Comparison of ENCODE assay signal across 1 cellular context in the genomic region with DNA sequence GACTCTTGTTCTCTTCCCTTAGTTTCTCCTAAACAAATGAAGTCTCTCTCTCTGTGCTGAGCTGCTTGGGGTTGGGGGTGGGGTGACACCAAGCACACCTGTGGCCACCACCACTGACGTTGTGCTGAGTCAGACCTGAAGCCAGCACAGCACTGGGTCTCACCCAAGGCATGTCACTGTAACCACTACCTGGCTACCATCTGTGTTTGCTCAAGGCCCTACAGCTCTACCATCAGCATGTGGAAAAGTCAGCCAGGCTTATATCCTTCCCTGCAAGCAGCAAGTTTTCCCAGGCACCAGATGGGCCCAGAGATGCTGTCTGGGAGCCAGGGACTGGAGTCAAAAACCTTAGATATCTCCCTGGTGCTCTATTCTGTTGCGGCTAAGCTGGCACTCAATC.
TF ChIP-seq lines count a peak whose summit lies in the region.

No MANE protein-coding gene starts in this region.

TF ChIP-seq in K562, 482 proteins besides CTCF, POLR2A, EP300 and RAD21:
- TF ChIP-seq NR0B1 (IDR thresholded peaks at IDR 0.05; ENCODE audit: partially characterized antibody): no peak
- TF ChIP-seq SMARCB1 (IDR thresholded peaks at IDR 0.05; ENCODE audit: insufficient read length, low read depth): no peak
- no peak for TF ChIP-seq ZFP36 (IDR thresholded peaks at IDR 0.05; ENCODE audit: low read depth, low read length, partially characterized antibody)
- no peak for TF ChIP-seq GATAD2B (IDR thresholded peaks at IDR 0.05; ENCODE audit: borderline replicate concordance)
- TF ChIP-seq ZNF561 (CRISPR knock-in tag; conservative IDR thresholded peaks at IDR 0.05): no peak
- TF ChIP-seq, protein P1, sequence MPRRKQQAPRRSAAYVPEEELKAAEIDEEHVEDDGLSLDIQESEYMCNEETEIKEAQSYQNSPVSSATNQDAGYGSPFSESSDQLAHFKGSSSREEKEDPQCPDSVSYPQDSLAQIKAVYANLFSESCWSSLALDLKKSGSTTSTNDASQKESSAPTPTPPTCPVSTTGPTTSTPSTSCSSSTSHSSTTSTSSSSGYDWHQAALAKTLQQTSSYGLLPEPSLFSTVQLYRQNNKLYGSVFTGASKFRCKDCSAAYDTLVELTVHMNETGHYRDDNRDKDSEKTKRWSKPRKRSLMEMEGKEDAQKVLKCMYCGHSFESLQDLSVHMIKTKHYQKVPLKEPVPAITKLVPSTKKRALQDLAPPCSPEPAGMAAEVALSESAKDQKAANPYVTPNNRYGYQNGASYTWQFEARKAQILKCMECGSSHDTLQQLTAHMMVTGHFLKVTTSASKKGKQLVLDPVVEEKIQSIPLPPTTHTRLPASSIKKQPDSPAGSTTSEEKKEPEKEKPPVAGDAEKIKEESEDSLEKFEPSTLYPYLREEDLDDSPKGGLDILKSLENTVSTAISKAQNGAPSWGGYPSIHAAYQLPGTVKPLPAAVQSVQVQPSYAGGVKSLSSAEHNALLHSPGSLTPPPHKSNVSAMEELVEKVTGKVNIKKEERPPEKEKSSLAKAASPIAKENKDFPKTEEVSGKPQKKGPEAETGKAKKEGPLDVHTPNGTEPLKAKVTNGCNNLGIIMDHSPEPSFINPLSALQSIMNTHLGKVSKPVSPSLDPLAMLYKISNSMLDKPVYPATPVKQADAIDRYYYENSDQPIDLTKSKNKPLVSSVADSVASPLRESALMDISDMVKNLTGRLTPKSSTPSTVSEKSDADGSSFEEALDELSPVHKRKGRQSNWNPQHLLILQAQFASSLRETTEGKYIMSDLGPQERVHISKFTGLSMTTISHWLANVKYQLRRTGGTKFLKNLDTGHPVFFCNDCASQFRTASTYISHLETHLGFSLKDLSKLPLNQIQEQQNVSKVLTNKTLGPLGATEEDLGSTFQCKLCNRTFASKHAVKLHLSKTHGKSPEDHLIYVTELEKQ (CRISPR knock-in tag; IDR thresholded peaks at IDR 0.05): no peak
- no peak for TF ChIP-seq ZNF717 (CRISPR knock-in tag; IDR thresholded peaks at IDR 0.05)
- TF ChIP-seq ZNF644 (tag; IDR thresholded peaks at IDR 0.05; ENCODE audit: low read depth): no peak
- no peak for TF ChIP-seq SIN3A (IDR thresholded peaks at IDR 0.05; ENCODE audit: borderline replicate concordance in 2 of 2, control insufficient read depth in 1 of 2, low read depth in 2 of 2, low read length in 2 of 2)
- TF ChIP-seq GTF2A2 (tag; IDR thresholded peaks at IDR 0.05): no peak
- no peak for TF ChIP-seq CHD2 (IDR thresholded peaks at IDR 0.05; ENCODE audit: low read depth, low read length)
- peak; percentile 71; the same call in 1 of the 2 replicates for TF ChIP-seq BACH1 (tag; IDR thresholded peaks at IDR 0.05)
- TF ChIP-seq, protein P2, sequence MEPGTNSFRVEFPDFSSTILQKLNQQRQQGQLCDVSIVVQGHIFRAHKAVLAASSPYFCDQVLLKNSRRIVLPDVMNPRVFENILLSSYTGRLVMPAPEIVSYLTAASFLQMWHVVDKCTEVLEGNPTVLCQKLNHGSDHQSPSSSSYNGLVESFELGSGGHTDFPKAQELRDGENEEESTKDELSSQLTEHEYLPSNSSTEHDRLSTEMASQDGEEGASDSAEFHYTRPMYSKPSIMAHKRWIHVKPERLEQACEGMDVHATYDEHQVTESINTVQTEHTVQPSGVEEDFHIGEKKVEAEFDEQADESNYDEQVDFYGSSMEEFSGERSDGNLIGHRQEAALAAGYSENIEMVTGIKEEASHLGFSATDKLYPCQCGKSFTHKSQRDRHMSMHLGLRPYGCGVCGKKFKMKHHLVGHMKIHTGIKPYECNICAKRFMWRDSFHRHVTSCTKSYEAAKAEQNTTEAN (CRISPR knock-in tag; IDR thresholded peaks at IDR 0.05): no peak
- TF ChIP-seq, protein P3, sequence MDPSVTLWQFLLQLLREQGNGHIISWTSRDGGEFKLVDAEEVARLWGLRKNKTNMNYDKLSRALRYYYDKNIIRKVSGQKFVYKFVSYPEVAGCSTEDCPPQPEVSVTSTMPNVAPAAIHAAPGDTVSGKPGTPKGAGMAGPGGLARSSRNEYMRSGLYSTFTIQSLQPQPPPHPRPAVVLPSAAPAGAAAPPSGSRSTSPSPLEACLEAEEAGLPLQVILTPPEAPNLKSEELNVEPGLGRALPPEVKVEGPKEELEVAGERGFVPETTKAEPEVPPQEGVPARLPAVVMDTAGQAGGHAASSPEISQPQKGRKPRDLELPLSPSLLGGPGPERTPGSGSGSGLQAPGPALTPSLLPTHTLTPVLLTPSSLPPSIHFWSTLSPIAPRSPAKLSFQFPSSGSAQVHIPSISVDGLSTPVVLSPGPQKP (CRISPR knock-in tag; IDR thresholded peaks at IDR 0.05): no peak
- TF ChIP-seq RNF2 (IDR thresholded peaks at IDR 0.05): no peak
- no peak for TF ChIP-seq KDM2B (CRISPR knock-in tag; IDR thresholded peaks at IDR 0.05)
- TF ChIP-seq FOXO4 (CRISPR knock-in tag; IDR thresholded peaks at IDR 0.05): no peak
- TF ChIP-seq CCNT2 (IDR thresholded peaks at IDR 0.05; ENCODE audit: borderline replicate concordance, extremely low read depth, insufficient read length, low read depth, low read length): no peak
- TF ChIP-seq MAFG (tag; conservative IDR thresholded peaks at IDR 0.05): peak; percentile 21; the same call in 1 of the 2 replicates
- no peak for TF ChIP-seq SMAD3 (CRISPR knock-in tag; conservative IDR thresholded peaks at IDR 0.05)
- no peak for TF ChIP-seq BRF1 (IDR thresholded peaks at IDR 0.05; ENCODE audit: borderline replicate concordance, extremely low read depth, insufficient read length)
- no peak for TF ChIP-seq RB1 (IDR thresholded peaks at IDR 0.05; ENCODE audit: low read depth)
- TF ChIP-seq ZNF785 (CRISPR knock-in tag; IDR thresholded peaks at IDR 0.05): no peak
- no peak for TF ChIP-seq ZBTB8A (IDR thresholded peaks at IDR 0.05; ENCODE audit: partially characterized antibody)
- no peak for TF ChIP-seq CBFA2T3 (IDR thresholded peaks at IDR 0.05)
- no peak for TF ChIP-seq PCBP1 (IDR thresholded peaks at IDR 0.05; ENCODE audit: low read depth, low read length, poor library complexity, severe bottlenecking)
- no peak for TF ChIP-seq MITF (IDR thresholded peaks at IDR 0.05)
- TF ChIP-seq C11orf30 (IDR thresholded peaks at IDR 0.05; ENCODE audit: low read depth): peak; percentile 73
- no peak for TF ChIP-seq ZNF324 (CRISPR knock-in tag; IDR thresholded peaks at IDR 0.05)
- peak; percentile 77 for TF ChIP-seq ZNF316 (IDR thresholded peaks at IDR 0.05)
- TF ChIP-seq ZNF274 (IDR thresholded peaks at IDR 0.05; ENCODE audit: borderline replicate concordance, low read depth, low read length): no peak
- TF ChIP-seq NFATC3 (IDR thresholded peaks at IDR 0.05): no peak
- TF ChIP-seq NFE2 (IDR thresholded peaks at IDR 0.05; ENCODE audit: low read depth): peak; percentile 59
- TF ChIP-seq YBX1 (IDR thresholded peaks at IDR 0.05): no peak
- no peak for TF ChIP-seq HMG20B (CRISPR knock-in tag; IDR thresholded peaks at IDR 0.05)
